ENCODE assay signal across 18 cellular contexts in genomic region chr5:139738777-139739611, GRCh38. TPM values are rescaled to one million over a fixed set of nuclear protein-coding genes. Genes with fewer than 3 reads are reported as not detected.
DNase-seq lines count a peak whose midpoint lies in the region; ATAC-seq and TF ChIP-seq lines count a peak whose summit lies in the region.
"Had no signal": no experiment of that assay in that cellular context is flagged by ENCODE, and none has a peak within 500 bp of the region (broad histone marks: within the 10 kb centered on the region; RNA-seq: fewer than 3 reads in every experiment).

No MANE protein-coding gene starts in this region.

- H3K36me3 Mint-ChIP-seq in neural progenitor cell = no peaks in the 10 kb centered on the region
- H3K36me3 Mint-ChIP-seq: memory B cell had no signal

- no peaks in the 10 kb centered on the region for H3K27me3 ChIP-seq in BLaER1
- no peaks in the 10 kb centered on the region for H3K27me3 ChIP-seq in dorsolateral prefrontal cortex
- peaks cover under 1% of the 10 kb centered on the region for H3K27me3 ChIP-seq in neural progenitor cell
- H3K27me3 ChIP-seq: heart left ventricle had no signal

- H3K4me3 ChIP-seq in BLaER1 (no peak overlapping the region), dorsolateral prefrontal cortex (no peak overlapping the region), neural progenitor cell (no peak overlapping the region)
- H3K4me3 ChIP-seq: heart left ventricle had no signal

- H3K9me3 Mint-ChIP-seq in neural progenitor cell = no peaks in the 10 kb centered on the region
- H3K9me3 Mint-ChIP-seq: activated B cell treated with CpG ODN at 0.5 μM for 24 hours; memory B cell; stimulated activated naive CD8-positive, alpha-beta T cell treated with anti-CD3 and anti-CD28 coated beads, Interleukin-15, amount 100 ng/mL, for 72 hours had no signal

- no peak for ATAC-seq in GM19328 (IDR thresholded peaks at IDR 0.05; ENCODE audit: unreplicated experiment)
- ATAC-seq in GM21447 (IDR thresholded peaks at IDR 0.05; ENCODE audit: unreplicated experiment) = no peak
- no peak for ATAC-seq in GM19455 (IDR thresholded peaks at IDR 0.05; ENCODE audit: unreplicated experiment)
- ATAC-seq: heart left ventricle; stimulated activated naive CD8-positive, alpha-beta T cell treated with anti-CD3 and anti-CD28 coated beads, Interleukin-15, amount 100 ng/mL, for 72 hours had no signal

- no peaks in the 10 kb centered on the region for H3K36me3 ChIP-seq in BLaER1
- no peaks in the 10 kb centered on the region for H3K36me3 ChIP-seq in neural progenitor cell
- H3K36me3 ChIP-seq: heart left ventricle had no signal

- H3K27me3 Mint-ChIP-seq in neural progenitor cell (ENCODE audit: insufficient read depth, low read depth) = peaks cover 14% of the 10 kb centered on the region
- H3K27me3 Mint-ChIP-seq: activated B cell treated with CpG ODN at 0.5 μM for 24 hours; stimulated activated naive CD8-positive, alpha-beta T cell treated with anti-CD3 and anti-CD28 coated beads, Interleukin-15, amount 100 ng/mL, for 72 hours had no signal

- peaks cover 54% of the 10 kb centered on the region for H3K4me1 Mint-ChIP-seq in neural progenitor cell

- H3K4me3 Mint-ChIP-seq in neural progenitor cell = no peak overlapping the region
- H3K4me3 Mint-ChIP-seq: memory B cell; stimulated activated naive CD8-positive, alpha-beta T cell treated with anti-CD3 and anti-CD28 coated beads, Interleukin-15, amount 100 ng/mL, for 72 hours had no signal

- peaks cover 6% of the 10 kb centered on the region for H3F3A ChIP-seq in neural progenitor cell (ENCODE audit: low read depth)

- peak overlapping the region; percentile 97 for H3K27ac ChIP-seq in BLaER1
- H3K27ac ChIP-seq in dorsolateral prefrontal cortex = peak overlapping the region in 58 of 59 donors; percentile 43 to 100 (median 97)
- no peak overlapping the region for H3K27ac ChIP-seq in neural progenitor cell
- H3K27ac ChIP-seq: heart left ventricle had no signal

- H3K4me1 ChIP-seq in BLaER1 (peaks cover 78% of the 10 kb centered on the region), neural progenitor cell (peaks cover 15% of the 10 kb centered on the region)
- H3K4me1 ChIP-seq: heart left ventricle had no signal

- TF ChIP-seq CTCF in dorsolateral prefrontal cortex (IDR thresholded peaks at IDR 0.05 in 54 of 56, conservative IDR thresholded peaks at IDR 0.05 in 2 of 56; ENCODE audit: low read depth in 1 of 56, partially characterized antibody in 56 of 56) (no peak), neural progenitor cell (IDR thresholded peaks at IDR 0.05) (no peak)

- H3K9me3 ChIP-seq in BLaER1 (no peaks in the 10 kb centered on the region), neural progenitor cell (ENCODE audit: low read depth) (no peaks in the 10 kb centered on the region)
- H3K9me3 ChIP-seq: heart left ventricle had no signal

- peak overlapping the region; percentile 66 for H3K27ac Mint-ChIP-seq in neural progenitor cell
- H3K27ac Mint-ChIP-seq: activated B cell treated with CpG ODN at 0.5 μM for 24 hours, memory B cell had no signal

- H2AFZ ChIP-seq in neural progenitor cell (replicated peaks) = no peak overlapping the region

- H3K4me2 ChIP-seq in BLaER1 = peak overlapping the region; percentile 99
- no peak overlapping the region for H3K4me2 ChIP-seq in neural progenitor cell

- intact Hi-C loops in dorsolateral prefrontal cortex (cut with DNase I) = no loop called here

- DNase-seq in NCI-H69 (lab: John Stamatoyannopoulos, UW) (peak; percentile 88), dorsolateral prefrontal cortex (no peak), neural progenitor cell (ENCODE audit: low spot score) (no peak), mesenteric fat pad (ENCODE audit: low spot score) (no peak)
- DNase-seq: activated B cell treated with CpG ODN at 0.5 μM for 24 hours; activated effector memory CD4-positive, alpha-beta T cell treated with anti-CD3 and anti-CD28 coated beads, Interleukin-2, amount 50 U/mL, for 16 hours; heart left ventricle; MM.1S; NCI-H1694; NCI-H226; RPMI8226; stimulated activated naive CD8-positive, alpha-beta T cell treated with anti-CD3 and anti-CD28 coated beads, Interleukin-15, amount 100 ng/mL, for 72 hours had no signal

- H4K20me1 ChIP-seq in BLaER1 = no peaks in the 10 kb centered on the region
- H4K20me1 ChIP-seq in neural progenitor cell (ENCODE audit: low read depth) = no peaks in the 10 kb centered on the region

- H3K9ac ChIP-seq in BLaER1 (peak overlapping the region; percentile 67; the same call in 1 of the 2 replicates), neural progenitor cell (no peak overlapping the region)

- H3K79me2 ChIP-seq in neural progenitor cell (ENCODE audit: low read depth) = no peaks in the 10 kb centered on the region

RNA-seq across cellular contexts. Expression of gene PSD2, which starts 56.6 kb away (rescaled TPM):
- total RNA-seq in dorsolateral prefrontal cortex (100 to 1,000 TPM in 19 of 120 experiments, 10 to 100 TPM in 101; 37.2 to 251 (median 77.9) TPM), neural progenitor cell (ENCODE audit: low replicate concordance) (0.09 and 0.53 TPM in 2 replicates), mesenteric fat pad (not detected)
- total RNA-seq: activated B cell treated with CpG ODN at 0.5 μM for 24 hours; T-helper 1 cell treated with Interleukin-12 subunit alpha and Interleukin-12 subunit beta and Interleukin-4 antibody, amounts not matched to agents 30 ng/mL and 1 ng/mL, for 36 hours had no signal

Comparison
In these comparisons a context has a peak if more than half of its experiments do, and no peak if none do; other contexts are left out.
1. RNA of gene PSD2, which starts 56.6 kb away (total RNA-seq): 37.2 to 251 TPM in dorsolateral prefrontal cortex; 0.09 to 0.53 TPM in neural progenitor cell and not detected in mesenteric fat pad (single experiment); every median in the first group is over 10 times any median in the second.